In the genomic region with DNA sequence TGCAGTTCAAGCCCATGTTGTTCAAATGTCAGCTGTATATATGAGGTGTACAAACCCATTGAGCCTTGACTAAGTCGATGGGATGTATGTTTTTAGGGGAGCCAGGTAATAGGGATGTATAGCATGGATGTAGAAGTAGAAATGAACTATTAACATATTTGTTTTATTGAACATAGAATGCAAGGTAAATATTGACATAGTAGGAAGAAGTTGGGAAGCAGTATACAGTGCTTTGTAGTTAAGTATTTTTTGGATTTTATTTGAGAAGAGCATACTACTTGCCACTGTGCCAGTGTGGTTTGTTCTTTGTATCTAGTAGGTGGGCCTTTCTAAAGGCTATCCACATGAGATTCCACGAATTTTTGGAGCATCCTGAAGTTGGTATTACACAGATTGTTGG, we compare ENCODE assay signal across 1 cellular context.
TF ChIP-seq lines count a peak whose summit lies in the region.

No MANE protein-coding gene starts in this region.

TF ChIP-seq in HCT116, 20 proteins besides CTCF, POLR2A, EP300 and RAD21:
- TF ChIP-seq EZH2 (IDR thresholded peaks at IDR 0.05) (no peak), POLR2AphosphoS5 (IDR thresholded peaks at IDR 0.05; ENCODE audit: low read depth, low read length) (no peak), ZBTB33 (IDR thresholded peaks at IDR 0.05; ENCODE audit: extremely low read depth, insufficient replicate concordance, low read length) (no peak), EGR1 (IDR thresholded peaks at IDR 0.05; ENCODE audit: low read depth) (no peak), ELF1 (IDR thresholded peaks at IDR 0.05; ENCODE audit: borderline replicate concordance, low read depth) (no peak), JUND (IDR thresholded peaks at IDR 0.05) (no peak), CBX3 (IDR thresholded peaks at IDR 0.05; ENCODE audit: low read depth) (no peak)
- TF ChIP-seq, protein P1, sequence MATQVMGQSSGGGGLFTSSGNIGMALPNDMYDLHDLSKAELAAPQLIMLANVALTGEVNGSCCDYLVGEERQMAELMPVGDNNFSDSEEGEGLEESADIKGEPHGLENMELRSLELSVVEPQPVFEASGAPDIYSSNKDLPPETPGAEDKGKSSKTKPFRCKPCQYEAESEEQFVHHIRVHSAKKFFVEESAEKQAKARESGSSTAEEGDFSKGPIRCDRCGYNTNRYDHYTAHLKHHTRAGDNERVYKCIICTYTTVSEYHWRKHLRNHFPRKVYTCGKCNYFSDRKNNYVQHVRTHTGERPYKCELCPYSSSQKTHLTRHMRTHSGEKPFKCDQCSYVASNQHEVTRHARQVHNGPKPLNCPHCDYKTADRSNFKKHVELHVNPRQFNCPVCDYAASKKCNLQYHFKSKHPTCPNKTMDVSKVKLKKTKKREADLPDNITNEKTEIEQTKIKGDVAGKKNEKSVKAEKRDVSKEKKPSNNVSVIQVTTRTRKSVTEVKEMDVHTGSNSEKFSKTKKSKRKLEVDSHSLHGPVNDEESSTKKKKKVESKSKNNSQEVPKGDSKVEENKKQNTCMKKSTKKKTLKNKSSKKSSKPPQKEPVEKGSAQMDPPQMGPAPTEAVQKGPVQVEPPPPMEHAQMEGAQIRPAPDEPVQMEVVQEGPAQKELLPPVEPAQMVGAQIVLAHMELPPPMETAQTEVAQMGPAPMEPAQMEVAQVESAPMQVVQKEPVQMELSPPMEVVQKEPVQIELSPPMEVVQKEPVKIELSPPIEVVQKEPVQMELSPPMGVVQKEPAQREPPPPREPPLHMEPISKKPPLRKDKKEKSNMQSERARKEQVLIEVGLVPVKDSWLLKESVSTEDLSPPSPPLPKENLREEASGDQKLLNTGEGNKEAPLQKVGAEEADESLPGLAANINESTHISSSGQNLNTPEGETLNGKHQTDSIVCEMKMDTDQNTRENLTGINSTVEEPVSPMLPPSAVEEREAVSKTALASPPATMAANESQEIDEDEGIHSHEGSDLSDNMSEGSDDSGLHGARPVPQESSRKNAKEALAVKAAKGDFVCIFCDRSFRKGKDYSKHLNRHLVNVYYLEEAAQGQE (IDR thresholded peaks at IDR 0.05; ENCODE audit: low read depth), result no peak
